ENCODE assay signal across 22 cellular contexts in the genomic region with DNA sequence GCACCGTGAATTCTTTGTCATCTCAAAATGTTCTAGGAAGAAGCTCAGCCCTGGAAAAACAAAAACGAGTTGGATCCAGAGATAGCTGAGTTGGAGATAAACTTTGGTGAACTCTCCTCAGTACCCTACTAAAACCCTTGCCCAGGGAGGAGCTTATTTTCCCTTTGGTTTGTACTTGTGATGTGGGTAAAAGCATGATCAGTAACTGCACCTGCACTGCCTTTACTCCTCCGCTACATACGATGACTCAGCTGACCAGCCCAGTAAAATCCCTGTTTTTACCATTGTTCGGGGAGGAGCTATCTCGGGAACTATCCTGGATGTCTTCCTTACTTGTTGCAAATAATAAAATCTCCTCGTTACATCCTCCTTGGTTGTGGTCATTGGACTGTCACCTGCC.
DNase-seq lines count a peak whose midpoint lies in the region; ATAC-seq, FAIRE-seq and TF ChIP-seq lines count a peak whose summit lies in the region.
"Had no signal": no experiment of that assay in that cellular context is flagged by ENCODE, and none has a peak within 500 bp of the region (broad histone marks: within the 10 kb centered on the region; RNA-seq: fewer than 3 reads in every experiment).

No MANE protein-coding gene starts in this region.

- TF ChIP-seq EP300 in K562 (IDR thresholded peaks at IDR 0.05; ENCODE audit: low read length): no peak

- H3K36me3 ChIP-seq in HUES48 (ENCODE audit: control insufficient read depth, insufficient read depth, low read length) (no peaks in the 10 kb centered on the region), K562 (ENCODE audit: control insufficient read depth, insufficient read depth, low read length) (no peaks in the 10 kb centered on the region)

- TF ChIP-seq POLR2A in K562 (conservative IDR thresholded peaks at IDR 0.05): no peak

- POLR2A ChIA-PET in K562 (lab: Yijun Ruan, JAX): no interaction called here

- intact Hi-C loops in K562 (cut with micrococcal nuclease) (no loop called here), head of caudate nucleus (cut with DNase I) (no loop called here)

- WGBS in K562 (ENCODE audit: insufficient coverage, low coverage, missing lambda C conversion rate): 0% methylated on average over 7 of the region's 7 CpGs

- no peaks in the 10 kb centered on the region for H3K9me1 ChIP-seq in K562 (ENCODE audit: control insufficient read depth, insufficient read depth, low read length)

- no peak for TF ChIP-seq CTCF in 22Rv1 (IDR thresholded peaks at IDR 0.05)
- TF ChIP-seq CTCF in K562 (IDR thresholded peaks at IDR 0.05 in 2 of 3, conservative IDR thresholded peaks at IDR 0.05 in 1 of 3; ENCODE audit: insufficient read depth in 2 of 3, low read depth in 1 of 3, low read length in 3 of 3): no peak

- in situ Hi-C loops in K562 (cut with MboI): no loop called here
- in situ Hi-C loops in G401 (cut with HindIII; ENCODE audit: low sequenced_read_pairs): no loop called here

- ATAC-seq in K562 (peak; percentile 69), left lobe of liver (peak; percentile 79)
- ATAC-seq: A549, GM23338, HCT116 had no signal

- H4K20me1 ChIP-seq in K562 (replicated peaks; ENCODE audit: control insufficient read depth, insufficient read depth, low read length): no peaks in the 10 kb centered on the region

- peak in 2 of 4 experiments; percentile 32 to 41 for DNase-seq in K562 (ENCODE audit: extremely low read depth in 1 of 4, low spot score in 3 of 4)
- DNase-seq in left lobe of liver (ENCODE audit: low spot score): peak; percentile 70
- DNase-seq in GM19240 (ENCODE audit: insufficient read length, low spot score): no peak
- DNase-seq in G401 (ENCODE audit: low spot score): no peak
- DNase-seq in head of caudate nucleus: no peak
- DNase-seq: AML-193; Caco-2; CD4-positive, alpha-beta T cell; GDM1; H7; HFFc6; IMR-90; KBM-7 had no signal

- no peak overlapping the region for H3K4me2 ChIP-seq in K562 (ENCODE audit: insufficient read depth, low read length)
- H3K4me2 ChIP-seq: A549 had no signal

- TF ChIP-seq RAD21 in K562 (CRISPR knock-in tag; conservative IDR thresholded peaks at IDR 0.05 in 1 of 2, IDR thresholded peaks at IDR 0.05 in 1 of 2): no peak

- BruUV-seq in K562 (replicated peaks; lab: Mats Ljungman, UMichigan): no TSS peak

- H3K9ac ChIP-seq in HUES48 (ENCODE audit: low read depth, low read length): no peak overlapping the region
- no peak overlapping the region for H3K9ac ChIP-seq in K562 (ENCODE audit: insufficient read depth in 1 of 2, low read depth in 2 of 2, low read length in 2 of 2)

- H3K4me1 ChIP-seq in HUES48 (ENCODE audit: control insufficient read depth, insufficient read depth, low read length) (peaks cover 44% of the 10 kb centered on the region), K562 (replicated peaks in 1 of 2; ENCODE audit: control insufficient read depth in 2 of 2, insufficient read depth in 2 of 2, low read length in 2 of 2) (peaks cover 0 to 6% of the 10 kb centered on the region in 2 experiments; a peak in 2 of 5 replicates)
- H3K4me1 ChIP-seq: A549, Caco-2 had no signal

- H3K27ac ChIP-seq in 22Rv1 (peak overlapping the region; percentile 66), HUES48 (ENCODE audit: low read depth, low read length) (peak overlapping the region; percentile 4), K562 (ENCODE audit: extremely low read depth, low read depth, low read length) (no peak overlapping the region)
- H3K27ac ChIP-seq: A549, C4-2B had no signal

- H2AFZ ChIP-seq in K562 (ENCODE audit: low read depth, low read length): no peak overlapping the region
- H2AFZ ChIP-seq: GM23338 had no signal

- CTCF ChIA-PET in K562 (lab: Yijun Ruan, JAX; ENCODE audit: low intra/inter-chr PET ratio): no interaction called here

- H3K4me3 ChIP-seq in HUES48 (ENCODE audit: low read depth, low read length): no peak overlapping the region
- H3K4me3 ChIP-seq in K562: no peak overlapping the region
- H3K4me3 ChIP-seq: A549, GM23338 had no signal

- FAIRE-seq in K562 (lab: Jason Lieb, UNC): peak; percentile 80
- FAIRE-seq: A549, D721Med, GM12892, GM18507 had no signal

- H3K27me3 ChIP-seq in HUES48 (ENCODE audit: control insufficient read depth, insufficient read depth, low read length) (peaks cover 63% of the 10 kb centered on the region), K562 (ENCODE audit: control insufficient read depth in 2 of 2, insufficient read depth in 2 of 2, low read length in 2 of 2) (peaks cover 0 to 8% of the 10 kb centered on the region in 2 experiments; a peak in 2 of 5 replicates)

- no peaks in the 10 kb centered on the region for H3K9me3 ChIP-seq in HUES48 (ENCODE audit: control insufficient read depth, insufficient read depth, low read length)
- no peaks in the 10 kb centered on the region for H3K9me3 ChIP-seq in K562 (replicated peaks; ENCODE audit: control insufficient read depth, insufficient read depth, low read depth, low read length)
- H3K9me3 ChIP-seq: A549, Caco-2 had no signal

- H3K79me2 ChIP-seq in K562 (ENCODE audit: control insufficient read depth, insufficient read depth, low read length): no peaks in the 10 kb centered on the region

TF ChIP-seq in K562, 482 proteins besides CTCF, POLR2A, EP300 and RAD21 (continues in another document):
- peak in 1 of 2 experiments; percentile 41; a peak in 1 of 4 replicates for TF ChIP-seq SRF (CRISPR knock-in tag; IDR thresholded peaks at IDR 0.05)
- TF ChIP-seq, protein P1, sequence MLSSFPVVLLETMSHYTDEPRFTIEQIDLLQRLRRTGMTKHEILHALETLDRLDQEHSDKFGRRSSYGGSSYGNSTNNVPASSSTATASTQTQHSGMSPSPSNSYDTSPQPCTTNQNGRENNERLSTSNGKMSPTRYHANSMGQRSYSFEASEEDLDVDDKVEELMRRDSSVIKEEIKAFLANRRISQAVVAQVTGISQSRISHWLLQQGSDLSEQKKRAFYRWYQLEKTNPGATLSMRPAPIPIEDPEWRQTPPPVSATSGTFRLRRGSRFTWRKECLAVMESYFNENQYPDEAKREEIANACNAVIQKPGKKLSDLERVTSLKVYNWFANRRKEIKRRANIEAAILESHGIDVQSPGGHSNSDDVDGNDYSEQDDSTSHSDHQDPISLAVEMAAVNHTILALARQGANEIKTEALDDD (IDR thresholded peaks at IDR 0.05): peak; percentile 45; the same call in 1 of the 2 replicates
- peak; percentile 30; the same call in 1 of the 2 replicates for TF ChIP-seq MAFF (IDR thresholded peaks at IDR 0.05; ENCODE audit: low read length)
- TF ChIP-seq ZBTB12 (CRISPR knock-in tag; IDR thresholded peaks at IDR 0.05): 0 out of 2 replicates have a peak, but pooled peaks have one; percentile 21
- TF ChIP-seq NFE2 (IDR thresholded peaks at IDR 0.05; ENCODE audit: low read depth): peak; percentile 76
- TF ChIP-seq, protein P2, sequence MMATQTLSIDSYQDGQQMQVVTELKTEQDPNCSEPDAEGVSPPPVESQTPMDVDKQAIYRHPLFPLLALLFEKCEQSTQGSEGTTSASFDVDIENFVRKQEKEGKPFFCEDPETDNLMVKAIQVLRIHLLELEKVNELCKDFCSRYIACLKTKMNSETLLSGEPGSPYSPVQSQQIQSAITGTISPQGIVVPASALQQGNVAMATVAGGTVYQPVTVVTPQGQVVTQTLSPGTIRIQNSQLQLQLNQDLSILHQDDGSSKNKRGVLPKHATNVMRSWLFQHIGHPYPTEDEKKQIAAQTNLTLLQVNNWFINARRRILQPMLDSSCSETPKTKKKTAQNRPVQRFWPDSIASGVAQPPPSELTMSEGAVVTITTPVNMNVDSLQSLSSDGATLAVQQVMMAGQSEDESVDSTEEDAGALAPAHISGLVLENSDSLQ (IDR thresholded peaks at IDR 0.05): no peak
- peak; percentile 70 for TF ChIP-seq CREM (IDR thresholded peaks at IDR 0.05; ENCODE audit: low read depth)
- TF ChIP-seq, protein P3, sequence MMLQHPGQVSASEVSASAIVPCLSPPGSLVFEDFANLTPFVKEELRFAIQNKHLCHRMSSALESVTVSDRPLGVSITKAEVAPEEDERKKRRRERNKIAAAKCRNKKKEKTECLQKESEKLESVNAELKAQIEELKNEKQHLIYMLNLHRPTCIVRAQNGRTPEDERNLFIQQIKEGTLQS (IDR thresholded peaks at IDR 0.05): 0 out of 2 replicates have a peak, but pooled peaks have one; percentile 10
- TF ChIP-seq, protein P3 (CRISPR knock-in tag; conservative IDR thresholded peaks at IDR 0.05): no peak
- peak; percentile 48 for TF ChIP-seq ZNF316 (IDR thresholded peaks at IDR 0.05)
- no peak for TF ChIP-seq ATF1 (CRISPR knock-in tag; IDR thresholded peaks at IDR 0.05)
- TF ChIP-seq ATF1 (tag; IDR thresholded peaks at IDR 0.05): peak; percentile 34; the same call in 1 of the 2 replicates
- no peak for TF ChIP-seq OTX1 (CRISPR knock-in tag; IDR thresholded peaks at IDR 0.05)
- 0 out of 2 replicates have a peak, but pooled peaks have one; percentile 21 for TF ChIP-seq CBFA2T3 (IDR thresholded peaks at IDR 0.05)
- TF ChIP-seq, protein P4, sequence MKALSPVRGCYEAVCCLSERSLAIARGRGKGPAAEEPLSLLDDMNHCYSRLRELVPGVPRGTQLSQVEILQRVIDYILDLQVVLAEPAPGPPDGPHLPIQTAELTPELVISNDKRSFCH (CRISPR knock-in tag; IDR thresholded peaks at IDR 0.05): no peak
- TF ChIP-seq, protein P4 (tag; IDR thresholded peaks at IDR 0.05): no peak
- TF ChIP-seq ZNF408 (CRISPR knock-in tag; IDR thresholded peaks at IDR 0.05; ENCODE audit: low read depth): no peak
- TF ChIP-seq JUND (IDR thresholded peaks at IDR 0.05; ENCODE audit: borderline replicate concordance, low read depth, low read length): no peak
- TF ChIP-seq JUND (tag; IDR thresholded peaks at IDR 0.05; ENCODE audit: borderline replicate concordance, low read depth, low read length): peak; percentile 42; the same call in 1 of the 3 replicates
- TF ChIP-seq MAFK (IDR thresholded peaks at IDR 0.05; ENCODE audit: low read length): 0 out of 2 replicates have a peak, but pooled peaks have one; percentile 3
